In the genomic region with DNA sequence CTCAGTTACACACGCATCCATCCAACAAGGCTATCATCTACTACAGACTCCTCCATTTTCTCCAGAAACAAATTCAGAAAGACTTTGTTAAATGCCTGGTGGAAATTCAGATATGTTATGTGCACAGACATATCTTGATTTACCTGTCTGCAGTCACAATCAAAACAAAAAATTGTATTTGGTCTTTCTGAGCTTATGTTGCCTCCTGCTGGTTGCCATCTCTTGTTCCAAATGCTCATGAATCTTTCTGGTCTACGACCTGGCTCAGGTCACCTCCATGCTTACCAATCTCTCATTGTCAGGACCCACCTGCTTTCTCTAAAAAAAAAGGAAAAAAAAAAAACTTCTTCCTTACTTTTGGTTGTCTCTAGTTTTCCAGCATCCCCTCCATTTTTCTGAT, we compare ENCODE assay signal across 7 cellular contexts.
DNase-seq lines count a peak whose midpoint lies in the region; TF ChIP-seq lines count a peak whose summit lies in the region.

No MANE protein-coding gene starts in this region.

- H3K14ac ChIP-seq in trophoblast cell (ENCODE audit: low read length), result no peak overlapping the region

- no peaks in the 10 kb centered on the region for H4K20me1 ChIP-seq in OCI-LY3 (ENCODE audit: insufficient read depth, low read length)

- H3K4me3 ChIP-seq in OCI-LY3 (ENCODE audit: low read length) (no peak overlapping the region), epithelial cell of esophagus (ENCODE audit: low read length) (no peak overlapping the region), trophoblast cell (ENCODE audit: low read depth, low read length) (no peak overlapping the region)

- no peaks in the 10 kb centered on the region for H3K79me2 ChIP-seq in OCI-LY3 (ENCODE audit: low read length)
- H3K79me2 ChIP-seq in trophoblast cell (ENCODE audit: control insufficient read depth, insufficient read depth, low read length, poor library complexity), result no peaks in the 10 kb centered on the region

- in situ Hi-C loops in GM13976 (cut with MboI; ENCODE audit: low sequenced_read_pairs, unreplicated experiment), result loop anchor here (25.0 kb wide), 1 partner anchor 417 kb away; a partner anchor contains a TSS

- H3K18ac ChIP-seq in trophoblast cell (ENCODE audit: low read length), result no peak overlapping the region

- DNase-seq in GM13976 (ENCODE audit: low spot score), result peak; percentile 31
- peak; percentile 52 for DNase-seq in epithelial cell of esophagus (ENCODE audit: low read depth)
- DNase-seq in trophoblast cell, result peak; percentile 48 to 71
- no peak for DNase-seq in SHP77 treated with DMSO at 0.1 percent for 48 hours (lab: John Stamatoyannopoulos, UW)
- no peak for DNase-seq in stimulated activated CD4-positive, alpha-beta T cell treated with anti-CD3 and anti-CD28 coated beads, Interleukin-2, amount 100 ng/mL, for 24 hours
- DNase-seq in NCI-H2081 (lab: John Stamatoyannopoulos, UW), result no peak

- H3K9me3 ChIP-seq in OCI-LY3 (ENCODE audit: insufficient read depth, low read length), result no peaks in the 10 kb centered on the region
- H3K9me3 ChIP-seq in trophoblast cell (ENCODE audit: insufficient read depth, low read depth, low read length), result no peaks in the 10 kb centered on the region

- H3K9ac ChIP-seq in OCI-LY3 (ENCODE audit: low read length) (no peak overlapping the region), trophoblast cell (ENCODE audit: low read length) (no peak overlapping the region)

- H4K12ac ChIP-seq in trophoblast cell (ENCODE audit: low read depth, low read length), result no peak overlapping the region

- H3K36me3 ChIP-seq in OCI-LY3 (replicated peaks; ENCODE audit: low read depth, low read length) (no peaks in the 10 kb centered on the region), trophoblast cell (ENCODE audit: control insufficient read depth in 1 of 2, insufficient read depth in 2 of 2, low read length in 2 of 2) (no peaks in the 10 kb centered on the region)

- WGBS in trophoblast cell (ENCODE audit: extremely low coverage, insufficient coverage, insufficient read length), result no CpG with 5 or more reads among the region's 2 CpGs

- no peak overlapping the region for H2BK5ac ChIP-seq in trophoblast cell (ENCODE audit: low read depth, low read length, poor library complexity)

- H3K4me1 ChIP-seq in OCI-LY3 (ENCODE audit: low read length) (no peaks in the 10 kb centered on the region), trophoblast cell (ENCODE audit: control insufficient read depth in 1 of 2, insufficient read depth in 2 of 2, low read length in 2 of 2) (peaks cover 2 to 4% of the 10 kb centered on the region in 2 experiments)

- H2BK12ac ChIP-seq in trophoblast cell (ENCODE audit: low read length), result no peak overlapping the region

- H3K23ac ChIP-seq in trophoblast cell (ENCODE audit: low read length), result no peak overlapping the region

- H3K27ac ChIP-seq in OCI-LY3 (ENCODE audit: low read length), result no peak overlapping the region
- no peak overlapping the region for H3K27ac ChIP-seq in trophoblast cell (ENCODE audit: low read depth, low read length)

- no peak overlapping the region for H4K91ac ChIP-seq in trophoblast cell (ENCODE audit: low read depth, low read length)

- no peak overlapping the region for H2AK5ac ChIP-seq in trophoblast cell (ENCODE audit: low read length)

- no peaks in the 10 kb centered on the region for H3K79me1 ChIP-seq in trophoblast cell (ENCODE audit: low read length)

- H3K4me2 ChIP-seq in OCI-LY3 (ENCODE audit: low read length) (no peak overlapping the region), trophoblast cell (ENCODE audit: low read length) (no peak overlapping the region)

- H3K4ac ChIP-seq in trophoblast cell (ENCODE audit: low read depth, low read length), result no peak overlapping the region

- TF ChIP-seq CTCF in GM13976 (IDR thresholded peaks at IDR 0.05; ENCODE audit: borderline replicate concordance, control extremely low read depth, extremely low read depth, insufficient read depth, missing control alignments) (peak; percentile 44), OCI-LY3 (IDR thresholded peaks at IDR 0.05; ENCODE audit: low read depth, low read length) (peak; percentile 75), epithelial cell of esophagus (IDR thresholded peaks at IDR 0.05; ENCODE audit: insufficient read depth, low read depth, low read length, missing control alignments) (peak; percentile 39)

- H4K8ac ChIP-seq in trophoblast cell (ENCODE audit: low read depth, low read length), result no peak overlapping the region

- H3K27me3 ChIP-seq in OCI-LY3 (ENCODE audit: low read depth, low read length) (peaks cover 7% of the 10 kb centered on the region; the same call in 1 of the 2 replicates), trophoblast cell (ENCODE audit: insufficient read depth, low read length) (no peaks in the 10 kb centered on the region)

- H2AFZ ChIP-seq in OCI-LY3 (ENCODE audit: low read depth, low read length), result no peak overlapping the region
- no peak overlapping the region for H2AFZ ChIP-seq in trophoblast cell (ENCODE audit: insufficient read depth, low read length, poor library complexity)

- peak overlapping the region; percentile 28 for H2BK120ac ChIP-seq in trophoblast cell (ENCODE audit: insufficient read depth, low read length, poor library complexity)

Comparison
In these comparisons a context has a peak if more than half of its experiments do, and no peak if none do; other contexts are left out.
1. DNase-seq: peak in GM13976 (single experiment), epithelial cell of esophagus (single experiment) and trophoblast cell (2 of 2); none in SHP77 treated with DMSO at 0.1 percent for 48 hours (single experiment), stimulated activated CD4-positive, alpha-beta T cell treated with anti-CD3 and anti-CD28 coated beads, Interleukin-2, amount 100 ng/mL, for 24 hours (0 of 2) and NCI-H2081 (0 of 2).
2. Peak in every context shown above with its lines, with median percentiles within 50 percentile points of each other: CTCF ChIP-seq.